ENCODE assay signal across 19 cellular contexts in genomic region chr9:34579819-34580185, GRCh38. TPM values are rescaled to one million over a fixed set of nuclear protein-coding genes. Genes with fewer than 3 reads are reported as not detected.
A peak's percentile ranks its signal among the peaks of the same experiment; 100 is the strongest.
DNase-seq lines count a peak whose midpoint lies in the region; ATAC-seq and TF ChIP-seq lines count a peak whose summit lies in the region.
"Had no signal": no experiment of that assay in that cellular context is flagged by ENCODE, and none has a peak within 500 bp of the region (broad histone marks: within the 10 kb centered on the region; RNA-seq: fewer than 3 reads in every experiment).

No MANE protein-coding gene starts in this region.

- H3K4me1 ChIP-seq in H9 (ENCODE audit: insufficient read depth, low read length) (peaks cover 12% of the 10 kb centered on the region), mesendoderm (ENCODE audit: control insufficient read depth, low read depth, low read length) (peaks cover 22% of the 10 kb centered on the region), neuronal stem cell (ENCODE audit: control insufficient read depth in 2 of 2, insufficient read depth in 1 of 2, low read depth in 1 of 2, low read length in 2 of 2) (peaks cover 59 to 78% of the 10 kb centered on the region in 2 donors)

- H3K4me3 ChIP-seq in dorsolateral prefrontal cortex, result peak overlapping the region in 1 of 59 donors; percentile 21
- no peak overlapping the region for H3K4me3 ChIP-seq in mesendoderm (ENCODE audit: low read length)
- H3K4me3 ChIP-seq in neuronal stem cell (ENCODE audit: low read length in 2 of 2), result no peak overlapping the region

- H3T11ph ChIP-seq in H9 (ENCODE audit: low read length), result no peak overlapping the region

- H2AK5ac ChIP-seq in H9 (ENCODE audit: insufficient read length, low read length) (no peak overlapping the region), mesendoderm (ENCODE audit: low read length) (peak overlapping the region; percentile 99), neuronal stem cell (ENCODE audit: low read depth, low read length) (peak overlapping the region; percentile 82)

- H3K27ac ChIP-seq in H9 (ENCODE audit: insufficient read length, low read depth, low read length) (no peak overlapping the region), dorsolateral prefrontal cortex (peak overlapping the region in 33 of 59 donors; percentile 7 to 77 (median 38)), mesendoderm (ENCODE audit: low read depth, low read length) (no peak overlapping the region), neuronal stem cell (replicated peaks; ENCODE audit: low read length) (peak overlapping the region; percentile 88)
- H3K27ac ChIP-seq: C4-2B had no signal

- peaks cover 7% of the 10 kb centered on the region for H3K23me2 ChIP-seq in H9 (ENCODE audit: insufficient read length, low read depth, low read length, poor library complexity, severe bottlenecking)

- peaks cover 95% of the 10 kb centered on the region for H3K27me3 Mint-ChIP-seq in H9 (ENCODE audit: low read depth)
- H3K27me3 Mint-ChIP-seq in stimulated activated memory B cell treated with anti-CD40 and anti-IgM and Interleukin-4, amounts not matched to agents 10 μg/mL and 1 μg/mL and 100 μg/mL, for 72 hours, result peaks cover 91% of the 10 kb centered on the region

- no peak overlapping the region for H2BK120ac ChIP-seq in H9 (ENCODE audit: low read depth, low read length, poor library complexity, severe bottlenecking)
- no peak overlapping the region for H2BK120ac ChIP-seq in mesendoderm (ENCODE audit: low read depth, low read length)
- H2BK120ac ChIP-seq in neuronal stem cell (ENCODE audit: low read depth, low read length), result no peak overlapping the region

- H3K36me3 Mint-ChIP-seq in H9 (ENCODE audit: insufficient read depth in 1 of 3, low read depth in 3 of 3), result no peaks in the 10 kb centered on the region
- no peaks in the 10 kb centered on the region for H3K36me3 Mint-ChIP-seq in stimulated activated memory B cell treated with anti-CD40 and anti-IgM and Interleukin-4, amounts not matched to agents 10 μg/mL and 1 μg/mL and 100 μg/mL, for 72 hours

- H3K18ac ChIP-seq in H9 (ENCODE audit: insufficient read length, low read depth, low read length), result no peak overlapping the region
- no peak overlapping the region for H3K18ac ChIP-seq in mesendoderm (ENCODE audit: low read length)
- peak overlapping the region; percentile 36 for H3K18ac ChIP-seq in neuronal stem cell (ENCODE audit: low read length)

- H3K23ac ChIP-seq in H9 (ENCODE audit: insufficient read length, low read depth, low read length) (no peak overlapping the region), mesendoderm (ENCODE audit: low read length) (no peak overlapping the region), neuronal stem cell (ENCODE audit: low read depth, low read length, poor library complexity) (no peak overlapping the region)

- H3K9me3 Mint-ChIP-seq in H9, result peaks cover 0 to 5% of the 10 kb centered on the region in 2 experiments; a peak in 1 of 5 replicates
- no peaks in the 10 kb centered on the region for H3K9me3 Mint-ChIP-seq in stimulated activated memory B cell treated with anti-CD40 and anti-IgM and Interleukin-4, amounts not matched to agents 10 μg/mL and 1 μg/mL and 100 μg/mL, for 72 hours

- H3K79me1 ChIP-seq in H9 (ENCODE audit: insufficient read depth, low read depth, low read length, poor library complexity, severe bottlenecking), result no peaks in the 10 kb centered on the region
- no peaks in the 10 kb centered on the region for H3K79me1 ChIP-seq in mesendoderm (ENCODE audit: low read length)
- H3K79me1 ChIP-seq in neuronal stem cell (ENCODE audit: low read depth, low read length), result peaks cover 1% of the 10 kb centered on the region

- H3K14ac ChIP-seq in H9 (ENCODE audit: insufficient read depth, low read length), result no peak overlapping the region
- H3K14ac ChIP-seq in neuronal stem cell (ENCODE audit: low read length), result no peak overlapping the region

- H4K8ac ChIP-seq in H9 (replicated peaks; ENCODE audit: insufficient read length, low read depth, low read length) (no peak overlapping the region), mesendoderm (ENCODE audit: low read depth, low read length) (no peak overlapping the region), neuronal stem cell (ENCODE audit: low read depth, low read length) (no peak overlapping the region)

- ATAC-seq in HG02642 (IDR thresholded peaks at IDR 0.05; ENCODE audit: poor library complexity, unreplicated experiment) (no peak), HG03175 (IDR thresholded peaks at IDR 0.05; ENCODE audit: unreplicated experiment) (no peak)
- ATAC-seq in stimulated activated memory B cell treated with anti-CD40 and anti-IgM and Interleukin-4, amounts not matched to agents 10 μg/mL and 1 μg/mL and 100 μg/mL, for 72 hours, result no peak

- H3K9me3 ChIP-seq in H9 (ENCODE audit: control insufficient read depth, low read depth, low read length) (no peaks in the 10 kb centered on the region), neuronal stem cell (replicated peaks in 1 of 2; ENCODE audit: control insufficient read depth in 2 of 2, insufficient read depth in 1 of 2, low read depth in 1 of 2, low read length in 2 of 2) (no peaks in the 10 kb centered on the region)

- H3K9ac ChIP-seq in H9 (ENCODE audit: extremely low read depth, insufficient read length, low read length), result no peak overlapping the region
- peak overlapping the region; percentile 44 for H3K9ac ChIP-seq in mesendoderm (ENCODE audit: low read length)
- no peak overlapping the region for H3K9ac ChIP-seq in neuronal stem cell (ENCODE audit: low read depth, low read length, poor library complexity)

- intact Hi-C loops in dorsolateral prefrontal cortex (cut with DNase I), result no loop called here

- no peak overlapping the region for H2BK20ac ChIP-seq in H9 (ENCODE audit: low read depth, low read length, poor library complexity, severe bottlenecking)

- H3K4me2 ChIP-seq in H9 (ENCODE audit: insufficient read depth, insufficient read length, low read length) (peak overlapping the region; percentile 58), mesendoderm (ENCODE audit: low read length) (no peak overlapping the region), neuronal stem cell (ENCODE audit: insufficient read depth, low read length, poor library complexity, severe bottlenecking) (peak overlapping the region; percentile 43)

- peaks cover 43 to 51% of the 10 kb centered on the region in 2 experiments for H3K4me1 Mint-ChIP-seq in H9
- peaks cover 15% of the 10 kb centered on the region for H3K4me1 Mint-ChIP-seq in stimulated activated memory B cell treated with anti-CD40 and anti-IgM and Interleukin-4, amounts not matched to agents 10 μg/mL and 1 μg/mL and 100 μg/mL, for 72 hours

- H3K4ac ChIP-seq in H9 (ENCODE audit: low read depth, low read length), result no peak overlapping the region
- H3K4ac ChIP-seq in mesendoderm (ENCODE audit: low read depth, low read length), result no peak overlapping the region
- no peak overlapping the region for H3K4ac ChIP-seq in neuronal stem cell (ENCODE audit: low read length)

- H4K20me1 ChIP-seq in H9 (ENCODE audit: control insufficient read depth, insufficient read depth, insufficient read length), result no peaks in the 10 kb centered on the region

- no peak overlapping the region for H2BK12ac ChIP-seq in H9 (ENCODE audit: insufficient read length, low read depth, low read length)
- H2BK12ac ChIP-seq in neuronal stem cell (ENCODE audit: low read length), result no peak overlapping the region

- H2BK5ac ChIP-seq in H9 (ENCODE audit: insufficient read length, low read length) (no peak overlapping the region), mesendoderm (ENCODE audit: low read length) (peak overlapping the region; percentile 35), neuronal stem cell (ENCODE audit: low read length) (peak overlapping the region; percentile 94)

- no peak overlapping the region for H3K27ac Mint-ChIP-seq in H9
- no peak overlapping the region for H3K27ac Mint-ChIP-seq in stimulated activated memory B cell treated with anti-CD40 and anti-IgM and Interleukin-4, amounts not matched to agents 10 μg/mL and 1 μg/mL and 100 μg/mL, for 72 hours

- H3K4me3 Mint-ChIP-seq in H9, result peak overlapping the region in 1 of 2 experiments; percentile 72; a peak in 3 of 5 replicates
- no peak overlapping the region for H3K4me3 Mint-ChIP-seq in stimulated activated memory B cell treated with anti-CD40 and anti-IgM and Interleukin-4, amounts not matched to agents 10 μg/mL and 1 μg/mL and 100 μg/mL, for 72 hours

- no peak overlapping the region for H2AFZ ChIP-seq in H9 (ENCODE audit: low read length)
- H2AFZ ChIP-seq in neuronal stem cell (ENCODE audit: low read length), result no peak overlapping the region

- H3K56ac ChIP-seq in H9 (ENCODE audit: insufficient read length, low read depth, low read length), result no peak overlapping the region
- H3K56ac ChIP-seq in mesendoderm (ENCODE audit: low read length), result peak overlapping the region; percentile 60

- H4K91ac ChIP-seq in H9 (ENCODE audit: insufficient read length, low read depth, low read length), result no peak overlapping the region
- no peak overlapping the region for H4K91ac ChIP-seq in neuronal stem cell (ENCODE audit: low read depth, low read length, poor library complexity)

- TF ChIP-seq CTCF in H9 (conservative IDR thresholded peaks at IDR 0.05), result no peak
- TF ChIP-seq CTCF in dorsolateral prefrontal cortex (IDR thresholded peaks at IDR 0.05 in 54 of 56, conservative IDR thresholded peaks at IDR 0.05 in 2 of 56; ENCODE audit: low read depth in 1 of 56, partially characterized antibody in 56 of 56), result no peak

- DNase-seq in H9 (no peak), dorsolateral prefrontal cortex (no peak), mesendoderm (no peak), neuronal stem cell (ENCODE audit: low spot score) (no peak), medulla oblongata (ENCODE audit: extremely low spot score) (no peak)
- DNase-seq: GDM1; GOT3; NCI-H1417 treated with DMSO at 0.1 percent for 48 hours; NCI-H1930; NCI-H446; NK-92 treated with Interleukin-12 subunit alpha and Interleukin-12 subunit beta, amount 100 ng/mL, for 24 hours; SIG-M5 had no signal

- H2BK15ac ChIP-seq in H9 (ENCODE audit: low read depth, low read length), result no peak overlapping the region
- no peak overlapping the region for H2BK15ac ChIP-seq in mesendoderm (replicated peaks; ENCODE audit: low read depth)
- peak overlapping the region; percentile 13 for H2BK15ac ChIP-seq in neuronal stem cell (ENCODE audit: low read length)

- H3K27me3 ChIP-seq in H9 (ENCODE audit: insufficient read depth, low read length) (peaks cover 27% of the 10 kb centered on the region), dorsolateral prefrontal cortex (peaks cover 0 to 27% (median 0%) of the 10 kb centered on the region in 45 donors), mesendoderm (ENCODE audit: insufficient read depth, low read length, poor library complexity) (peaks cover 2% of the 10 kb centered on the region), neuronal stem cell (ENCODE audit: control insufficient read depth in 3 of 3, insufficient read depth in 3 of 3, low read depth in 1 of 3, low read length in 3 of 3) (no peaks in the 10 kb centered on the region)

- H4K5ac ChIP-seq in H9 (ENCODE audit: insufficient read length, low read depth, low read length) (no peak overlapping the region), mesendoderm (ENCODE audit: low read length) (no peak overlapping the region)

- H3K79me2 ChIP-seq in H9 (ENCODE audit: insufficient read depth, low read length), result no peaks in the 10 kb centered on the region
- no peaks in the 10 kb centered on the region for H3K79me2 ChIP-seq in mesendoderm (ENCODE audit: control insufficient read depth, insufficient read depth, low read length)

- WGBS in H9 (ENCODE audit: extremely low coverage, insufficient read length, low lambda C conversion rate), result no CpG with 5 or more reads among the region's 5 CpGs
- no CpG with 5 or more reads among the region's 5 CpGs for WGBS in mesendoderm (ENCODE audit: extremely low coverage, insufficient coverage, low lambda C conversion rate)
- no CpG with 5 or more reads among the region's 5 CpGs for WGBS in neuronal stem cell (ENCODE audit: extremely low coverage in 2 of 2, insufficient read length in 2 of 2, insufficient replicate concordance in 1 of 2), 2 donors

- H3K36me3 ChIP-seq in mesendoderm (ENCODE audit: control insufficient read depth, insufficient read depth, low read length) (no peaks in the 10 kb centered on the region), neuronal stem cell (replicated peaks in 1 of 2; ENCODE audit: control insufficient read depth in 2 of 2, insufficient read depth in 2 of 2, low read length in 2 of 2) (peaks cover 0 to 38% of the 10 kb centered on the region in 2 donors)

RNA-seq across cellular contexts. Expression of gene CNTFR, which starts 9.7 kb away (rescaled TPM):
- 0.55 and 1.3 TPM in 2 replicates for total RNA-seq in H9 (2021)
- 100 to 1,000 TPM in 12 of 120 experiments, 10 to 100 TPM in 108; 36.2 to 149 (median 67.2) TPM for total RNA-seq in dorsolateral prefrontal cortex
- 4.5 TPM for polyA plus RNA-seq in mesendoderm (2013, experiment 1 of 2)
- polyA plus RNA-seq in mesendoderm (2013, experiment 2 of 2), result 4.3 TPM
- 127 TPM for polyA plus RNA-seq in neuronal stem cell (2013, experiment 1 of 2)
- polyA plus RNA-seq in neuronal stem cell (2013, experiment 2 of 2), result 126 TPM
- total RNA-seq: HT1080, OCI-LY7 had no signal

RNA-seq across cellular contexts. Expression of gene RPP25L, which starts 32.1 kb away (rescaled TPM):
- total RNA-seq in H9 (2021), result 16.4 and 17.2 TPM in 2 replicates
- 10 to 100 TPM; 12.3 to 32.2 (median 20.6) TPM for total RNA-seq in dorsolateral prefrontal cortex
- polyA plus RNA-seq in mesendoderm (2013, experiment 1 of 2), result 19.6 TPM
- 19.3 TPM for polyA plus RNA-seq in mesendoderm (2013, experiment 2 of 2)
- polyA plus RNA-seq in neuronal stem cell (2013, experiment 1 of 2), result 53.6 TPM
- 52.2 TPM for polyA plus RNA-seq in neuronal stem cell (2013, experiment 2 of 2)

RNA-seq across cellular contexts. Expression of gene DCTN3, which starts 40.5 kb away (rescaled TPM):
- total RNA-seq in H9 (2021), result 35.2 and 40.0 TPM in 2 replicates
- 100 to 1,000 TPM in 116 of 120 experiments, 10 to 100 TPM in 4; 83.5 to 180 (median 139) TPM for total RNA-seq in dorsolateral prefrontal cortex
- 27.5 TPM for polyA plus RNA-seq in mesendoderm (2013, experiment 1 of 2)
- 26.4 TPM for polyA plus RNA-seq in mesendoderm (2013, experiment 2 of 2)
- 135 TPM for polyA plus RNA-seq in neuronal stem cell (2013, experiment 1 of 2)
- polyA plus RNA-seq in neuronal stem cell (2013, experiment 2 of 2), result 139 TPM

RNA-seq across cellular contexts. Expression of gene ARID3C, which starts 49.1 kb away (rescaled TPM):
- not detected in 2 replicates for total RNA-seq in H9 (2021)
- 1 to 10 TPM in 41 of 120 experiments, under 1 TPM in 68, not detected in 11; 0.30 to 3.0 (median 0.87) TPM for total RNA-seq in dorsolateral prefrontal cortex
- polyA plus RNA-seq in mesendoderm (2013, experiment 1 of 2), result not detected
- not detected for polyA plus RNA-seq in mesendoderm (2013, experiment 2 of 2)
- 19.3 TPM for polyA plus RNA-seq in neuronal stem cell (2013, experiment 1 of 2)
- 19.1 TPM for polyA plus RNA-seq in neuronal stem cell (2013, experiment 2 of 2)
- total RNA-seq: A673, HT1080 had no signal

RNA-seq across cellular contexts. Expression of gene ENHO, which starts 57.0 kb away (rescaled TPM):
- 11.3 and 14.5 TPM in 2 replicates for total RNA-seq in H9 (2021)
- 100 to 1,000 TPM in 101 of 120 experiments, 10 to 100 TPM in 19; 56.2 to 336 (median 124) TPM for total RNA-seq in dorsolateral prefrontal cortex
- polyA plus RNA-seq in mesendoderm (2013, experiment 1 of 2), result 7.3 TPM
- 7.1 TPM for polyA plus RNA-seq in mesendoderm (2013, experiment 2 of 2)
- polyA plus RNA-seq in neuronal stem cell (2013, experiment 1 of 2), result 18.0 TPM
- 16.3 TPM for polyA plus RNA-seq in neuronal stem cell (2013, experiment 2 of 2)

Comparison
In these comparisons a context has a peak if more than half of its experiments do, and no peak if none do; other contexts are left out.
1. H3K27ac ChIP-seq: peak in dorsolateral prefrontal cortex (33 of 59) and neuronal stem cell (single experiment); none in H9 (single experiment) and mesendoderm (single experiment).
2. RNA of gene CNTFR, which starts 9.7 kb away (total RNA-seq): 36.2 to 149 TPM in dorsolateral prefrontal cortex; 0.55 to 1.3 TPM in H9; every median in the first group is over 10 times any median in the second.